1 cellular context compared by ENCODE assay signal in the genomic region with DNA sequence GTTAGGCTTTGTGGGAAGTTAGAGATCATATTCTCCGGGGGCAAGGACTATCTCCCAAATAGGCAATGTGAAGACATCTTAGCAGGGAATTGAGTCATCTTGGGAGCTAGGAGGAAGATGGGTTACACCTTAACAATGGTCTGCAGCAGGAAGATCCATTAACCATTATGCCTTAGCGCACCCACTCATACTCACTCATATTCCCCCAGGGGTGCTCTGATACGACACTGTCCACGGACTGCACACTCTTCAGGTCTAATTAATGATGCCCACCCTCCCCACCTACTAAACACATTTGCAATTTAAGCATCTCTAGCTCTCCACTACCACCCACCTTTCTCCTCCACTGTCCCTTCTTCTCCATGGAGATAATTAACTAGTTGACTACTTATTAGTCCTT.
TF ChIP-seq lines count a peak whose summit lies in the region.

No MANE protein-coding gene starts in this region.

TF ChIP-seq in WTC11, 78 proteins besides CTCF, POLR2A, EP300 and RAD21 (continued from another document):
- TF ChIP-seq, protein P1, sequence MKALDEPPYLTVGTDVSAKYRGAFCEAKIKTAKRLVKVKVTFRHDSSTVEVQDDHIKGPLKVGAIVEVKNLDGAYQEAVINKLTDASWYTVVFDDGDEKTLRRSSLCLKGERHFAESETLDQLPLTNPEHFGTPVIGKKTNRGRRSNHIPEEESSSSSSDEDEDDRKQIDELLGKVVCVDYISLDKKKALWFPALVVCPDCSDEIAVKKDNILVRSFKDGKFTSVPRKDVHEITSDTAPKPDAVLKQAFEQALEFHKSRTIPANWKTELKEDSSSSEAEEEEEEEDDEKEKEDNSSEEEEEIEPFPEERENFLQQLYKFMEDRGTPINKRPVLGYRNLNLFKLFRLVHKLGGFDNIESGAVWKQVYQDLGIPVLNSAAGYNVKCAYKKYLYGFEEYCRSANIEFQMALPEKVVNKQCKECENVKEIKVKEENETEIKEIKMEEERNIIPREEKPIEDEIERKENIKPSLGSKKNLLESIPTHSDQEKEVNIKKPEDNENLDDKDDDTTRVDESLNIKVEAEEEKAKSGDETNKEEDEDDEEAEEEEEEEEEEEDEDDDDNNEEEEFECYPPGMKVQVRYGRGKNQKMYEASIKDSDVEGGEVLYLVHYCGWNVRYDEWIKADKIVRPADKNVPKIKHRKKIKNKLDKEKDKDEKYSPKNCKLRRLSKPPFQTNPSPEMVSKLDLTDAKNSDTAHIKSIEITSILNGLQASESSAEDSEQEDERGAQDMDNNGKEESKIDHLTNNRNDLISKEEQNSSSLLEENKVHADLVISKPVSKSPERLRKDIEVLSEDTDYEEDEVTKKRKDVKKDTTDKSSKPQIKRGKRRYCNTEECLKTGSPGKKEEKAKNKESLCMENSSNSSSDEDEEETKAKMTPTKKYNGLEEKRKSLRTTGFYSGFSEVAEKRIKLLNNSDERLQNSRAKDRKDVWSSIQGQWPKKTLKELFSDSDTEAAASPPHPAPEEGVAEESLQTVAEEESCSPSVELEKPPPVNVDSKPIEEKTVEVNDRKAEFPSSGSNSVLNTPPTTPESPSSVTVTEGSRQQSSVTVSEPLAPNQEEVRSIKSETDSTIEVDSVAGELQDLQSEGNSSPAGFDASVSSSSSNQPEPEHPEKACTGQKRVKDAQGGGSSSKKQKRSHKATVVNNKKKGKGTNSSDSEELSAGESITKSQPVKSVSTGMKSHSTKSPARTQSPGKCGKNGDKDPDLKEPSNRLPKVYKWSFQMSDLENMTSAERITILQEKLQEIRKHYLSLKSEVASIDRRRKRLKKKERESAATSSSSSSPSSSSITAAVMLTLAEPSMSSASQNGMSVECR (CRISPR knock-in tag; IDR thresholded peaks at IDR 0.05; ENCODE audit: borderline replicate concordance), result no peak
- no peak for TF ChIP-seq RELA (CRISPR knock-in tag; IDR thresholded peaks at IDR 0.05; ENCODE audit: borderline replicate concordance)
- TF ChIP-seq, protein P2, sequence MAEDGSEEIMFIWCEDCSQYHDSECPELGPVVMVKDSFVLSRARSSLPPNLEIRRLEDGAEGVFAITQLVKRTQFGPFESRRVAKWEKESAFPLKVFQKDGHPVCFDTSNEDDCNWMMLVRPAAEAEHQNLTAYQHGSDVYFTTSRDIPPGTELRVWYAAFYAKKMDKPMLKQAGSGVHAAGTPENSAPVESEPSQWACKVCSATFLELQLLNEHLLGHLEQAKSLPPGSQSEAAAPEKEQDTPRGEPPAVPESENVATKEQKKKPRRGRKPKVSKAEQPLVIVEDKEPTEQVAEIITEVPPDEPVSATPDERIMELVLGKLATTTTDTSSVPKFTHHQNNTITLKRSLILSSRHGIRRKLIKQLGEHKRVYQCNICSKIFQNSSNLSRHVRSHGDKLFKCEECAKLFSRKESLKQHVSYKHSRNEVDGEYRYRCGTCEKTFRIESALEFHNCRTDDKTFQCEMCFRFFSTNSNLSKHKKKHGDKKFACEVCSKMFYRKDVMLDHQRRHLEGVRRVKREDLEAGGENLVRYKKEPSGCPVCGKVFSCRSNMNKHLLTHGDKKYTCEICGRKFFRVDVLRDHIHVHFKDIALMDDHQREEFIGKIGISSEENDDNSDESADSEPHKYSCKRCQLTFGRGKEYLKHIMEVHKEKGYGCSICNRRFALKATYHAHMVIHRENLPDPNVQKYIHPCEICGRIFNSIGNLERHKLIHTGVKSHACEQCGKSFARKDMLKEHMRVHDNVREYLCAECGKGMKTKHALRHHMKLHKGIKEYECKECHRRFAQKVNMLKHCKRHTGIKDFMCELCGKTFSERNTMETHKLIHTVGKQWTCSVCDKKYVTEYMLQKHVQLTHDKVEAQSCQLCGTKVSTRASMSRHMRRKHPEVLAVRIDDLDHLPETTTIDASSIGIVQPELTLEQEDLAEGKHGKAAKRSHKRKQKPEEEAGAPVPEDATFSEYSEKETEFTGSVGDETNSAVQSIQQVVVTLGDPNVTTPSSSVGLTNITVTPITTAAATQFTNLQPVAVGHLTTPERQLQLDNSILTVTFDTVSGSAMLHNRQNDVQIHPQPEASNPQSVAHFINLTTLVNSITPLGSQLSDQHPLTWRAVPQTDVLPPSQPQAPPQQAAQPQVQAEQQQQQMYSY (CRISPR knock-in tag; IDR thresholded peaks at IDR 0.05), result no peak
- no peak for TF ChIP-seq ELF4 (CRISPR knock-in tag; IDR thresholded peaks at IDR 0.05; ENCODE audit: low read depth)
- TF ChIP-seq TP53 (CRISPR knock-in tag; IDR thresholded peaks at IDR 0.05), result no peak
